22 cellular contexts compared by ENCODE assay signal in genomic region chr9:91766301-91766700, GRCh38.
DNase-seq lines count a peak whose midpoint lies in the region; FAIRE-seq and TF ChIP-seq lines count a peak whose summit lies in the region.
"Had no signal": no experiment of that assay in that cellular context is flagged by ENCODE, and none has a peak within 500 bp of the region (broad histone marks: within the 10 kb centered on the region; RNA-seq: fewer than 3 reads in every experiment).

No MANE protein-coding gene starts in this region.

- no peak for TF ChIP-seq EP300 in sigmoid colon (IDR thresholded peaks at IDR 0.05)

- H3K4me1 ChIP-seq in HAP-1 (no peaks in the 10 kb centered on the region), sigmoid colon (peaks cover 0 to 54% (median 45%) of the 10 kb centered on the region in 4 donors)
- H3K4me1 ChIP-seq: A549, Caco-2 had no signal

- no peak for TF ChIP-seq POLR2A in sigmoid colon (IDR thresholded peaks at IDR 0.05)

- H3K27ac ChIP-seq in sigmoid colon, result peak overlapping the region in 3 of 4 donors; percentile 64 to 74 (median 71)
- H3K27ac ChIP-seq: A549, GM23248, RWPE1 had no signal

- intact Hi-C loops in sigmoid colon (cut with DNase I), result no loop called here

- H3K4me3 ChIP-seq in HAP-1 (no peak overlapping the region), sigmoid colon (no peak overlapping the region)
- H3K4me3 ChIP-seq: A549, GM23248 had no signal

- DNase-seq in HAP-1 (ENCODE audit: low spot score in 2 of 2) (peak; percentile 3 to 23), NCI-H1436 treated with DMSO at 0.1 percent for 48 hours (lab: John Stamatoyannopoulos, UW) (peak; percentile 17), left kidney (ENCODE audit: low read depth, low spot score) (peak; percentile 57), sigmoid colon (no peak), GM19239 (ENCODE audit: insufficient read length, low spot score) (no peak), NCI-H524 treated with DMSO at 0.1 percent for 48 hours (lab: John Stamatoyannopoulos, UW) (no peak), H4 (ENCODE audit: low spot score) (no peak)
- DNase-seq: C1 segment of cervical spinal cord; Caco-2; CD4-positive, alpha-beta memory T cell; DMS 273 treated with DMSO at 0.1 percent for 48 hours; DMS79 treated with DMSO at 0.1 percent for 48 hours; GM23248; HCEC 1CT; KBM-7; NCI-H1417; NCI-H187; NCI-H2081 treated with DMSO at 0.1 percent for 48 hours; NCI-H524; SHP77 had no signal

- TF ChIP-seq CTCF in sigmoid colon (IDR thresholded peaks at IDR 0.05), result no peak

- WGBS in sigmoid colon, 2 donors, result 38 to 54% methylated on average over 6 of the region's 6 CpGs

- peaks cover 9% of the 10 kb centered on the region for H3K9me3 ChIP-seq in HAP-1
- H3K9me3 ChIP-seq in sigmoid colon, result no peaks in the 10 kb centered on the region
- H3K9me3 ChIP-seq: Caco-2 had no signal

- FAIRE-seq in GM19239 (lab: Jason Lieb, UNC), result no peak
- FAIRE-seq: A549 had no signal

- in situ Hi-C loops in HAP-1 (cut with MboI; ENCODE audit: low sequenced_read_pairs), result no loop called here

- H3K27me3 ChIP-seq in HAP-1 (ENCODE audit: low read depth) (no peaks in the 10 kb centered on the region), sigmoid colon (no peaks in the 10 kb centered on the region)

- H3K36me3 ChIP-seq in HAP-1 (replicated peaks) (no peaks in the 10 kb centered on the region), sigmoid colon (no peaks in the 10 kb centered on the region)

Comparison
In these comparisons a context has a peak if more than half of its experiments do, and no peak if none do; other contexts are left out.
1. DNase-seq: peak in HAP-1 (2 of 2), NCI-H1436 treated with DMSO at 0.1 percent for 48 hours (single experiment) and left kidney (single experiment); none in sigmoid colon (single experiment), GM19239 (single experiment), NCI-H524 treated with DMSO at 0.1 percent for 48 hours (single experiment) and H4 (single experiment).